ENCODE assay signal across 7 cellular contexts in genomic region chr4:17447675-17448298, GRCh38.
DNase-seq lines count a peak whose midpoint lies in the region; ATAC-seq and TF ChIP-seq lines count a peak whose summit lies in the region.

No MANE protein-coding gene starts in this region.

- ATAC-seq in GM21723 (IDR thresholded peaks at IDR 0.05; ENCODE audit: unreplicated experiment) (peak; percentile 97), left cardiac atrium (peak; percentile 89 to 95)

- H3K27me3 ChIP-seq in Peyer's patch = no peaks in the 10 kb centered on the region

- H3K4me3 ChIP-seq in GM12865 (ENCODE audit: low read depth, low read length) (no peak overlapping the region), Peyer's patch (no peak overlapping the region), retinal pigment epithelial cell (ENCODE audit: low read length) (no peak overlapping the region)

- no peak overlapping the region for H3K27ac ChIP-seq in Peyer's patch

- DNase-seq in GM12865 (ENCODE audit: low read depth) (peak; percentile 74), HuH-7 (ENCODE audit: low spot score) (peak; percentile 73), Peyer's patch (peak in 2 of 3 donors; percentile 19 to 54), left cardiac atrium (no peak), retinal pigment epithelial cell (ENCODE audit: low read depth) (peak; percentile 19)
- DNase-seq in activated naive CD8-positive, alpha-beta T cell treated with anti-CD3 and anti-CD28 coated beads, Interleukin-2, amount 50 U/mL, for 16 hours (ENCODE audit: low read depth, low spot score) = peak; percentile 7

- no peak for TF ChIP-seq POLR2A in Peyer's patch (IDR thresholded peaks at IDR 0.05)

- H3K36me3 ChIP-seq in Peyer's patch = no peaks in the 10 kb centered on the region

- peak; percentile 76 for TF ChIP-seq CTCF in GM12865 (IDR thresholded peaks at IDR 0.05; ENCODE audit: insufficient read depth, low read depth, low read length, missing control alignments)
- peak in 5 of 6 experiments; percentile 11 to 70 (median 62) for TF ChIP-seq CTCF in Peyer's patch (IDR thresholded peaks at IDR 0.05)
- TF ChIP-seq CTCF in retinal pigment epithelial cell (conservative IDR thresholded peaks at IDR 0.05; ENCODE audit: low read depth, low read length) = peak; percentile 86

- H3K4me1 ChIP-seq in Peyer's patch = no peaks in the 10 kb centered on the region

- intact Hi-C loops in left cardiac atrium (cut with DNase I) = loop anchor here in 1 of 2 donors (5.0 kb wide), 2 partner anchors 100 to 1155 kb away; no protein-coding TSS in a partner anchor

- no peaks in the 10 kb centered on the region for H3K9me3 ChIP-seq in Peyer's patch
